ENCODE assay signal across 16 cellular contexts in the genomic region with DNA sequence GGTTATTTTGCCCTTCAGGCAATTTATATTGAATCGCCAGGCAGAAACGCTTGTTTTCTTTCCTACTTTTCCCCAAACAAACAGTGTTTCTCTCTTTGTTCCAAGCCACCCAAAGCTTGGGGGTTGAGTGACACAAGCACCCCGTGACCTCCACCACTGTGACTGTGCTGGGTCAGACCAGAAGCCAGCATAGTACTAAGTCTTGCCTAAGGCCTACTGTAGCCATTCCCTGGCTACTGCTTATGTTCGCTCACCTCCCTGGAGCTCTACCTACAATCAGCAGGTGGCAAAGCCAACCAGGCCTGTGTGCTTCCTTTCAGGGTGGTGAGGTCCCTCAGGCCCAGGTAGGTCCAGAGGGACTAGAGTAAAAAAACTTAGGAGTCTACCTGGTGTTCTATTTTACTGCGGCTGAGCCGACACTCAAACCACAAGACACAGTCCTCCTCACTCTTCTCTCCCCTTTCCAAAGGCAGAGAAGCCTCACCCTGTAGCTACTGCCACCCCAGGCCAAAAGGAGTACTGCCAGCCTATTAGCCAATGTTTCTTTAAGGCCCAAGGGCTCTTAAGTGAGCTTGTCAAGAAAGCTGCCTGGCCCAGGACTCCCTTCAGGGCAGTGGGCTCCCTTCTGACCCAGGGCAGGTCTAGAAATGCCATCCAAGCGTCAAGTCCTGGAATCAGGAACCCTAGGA.
A peak's percentile ranks its signal among the peaks of the same experiment; 100 is the strongest.
DNase-seq lines count a peak whose midpoint lies in the region; ATAC-seq and TF ChIP-seq lines count a peak whose summit lies in the region.
"Had no signal": no experiment of that assay in that cellular context is flagged by ENCODE, and none has a peak within 500 bp of the region (broad histone marks: within the 10 kb centered on the region; RNA-seq: fewer than 3 reads in every experiment).

No MANE protein-coding gene starts in this region.

- ATAC-seq in RWPE2 (ENCODE audit: low read depth), result peak; percentile 42; the same call in 2 of the 3 replicates
- ATAC-seq in HG02571 (IDR thresholded peaks at IDR 0.05; ENCODE audit: unreplicated experiment), result no peak
- ATAC-seq: natural killer cell had no signal

- no peak overlapping the region for H3K4me3 ChIP-seq in RWPE2 (ENCODE audit: severe bottlenecking)
- H3K4me3 ChIP-seq: Peyer's patch, thoracic aorta had no signal

- H3K9me3 Mint-ChIP-seq in HFFc6, result no peaks in the 10 kb centered on the region

- H3K4me1 ChIP-seq in RWPE2 (ENCODE audit: insufficient read depth, poor library complexity, severe bottlenecking), result no peaks in the 10 kb centered on the region
- H3K4me1 ChIP-seq: Peyer's patch had no signal

- H3K36me3 ChIP-seq in RWPE2 (ENCODE audit: low read depth), result no peaks in the 10 kb centered on the region
- H3K36me3 ChIP-seq: Peyer's patch, thoracic aorta had no signal

- no peak overlapping the region for H3K27ac ChIP-seq in RWPE2 (ENCODE audit: poor library complexity, severe bottlenecking)
- H3K27ac ChIP-seq: Peyer's patch, thoracic aorta had no signal

- H3K4me3 Mint-ChIP-seq in HFFc6, result no peak overlapping the region
- H3K4me3 Mint-ChIP-seq: activated naive CD8-positive, alpha-beta T cell; natural killer cell had no signal

- H3K9me3 ChIP-seq in RWPE2 (ENCODE audit: severe bottlenecking), result no peaks in the 10 kb centered on the region
- H3K9me3 ChIP-seq: Peyer's patch, thoracic aorta had no signal

- no peaks in the 10 kb centered on the region for H3K4me1 Mint-ChIP-seq in HFFc6 (ENCODE audit: low read depth)
- H3K4me1 Mint-ChIP-seq: natural killer cell had no signal

- H3K36me3 Mint-ChIP-seq in HFFc6 (ENCODE audit: low read depth), result no peaks in the 10 kb centered on the region

- no peaks in the 10 kb centered on the region for H3K27me3 Mint-ChIP-seq in HFFc6 (ENCODE audit: insufficient read depth)
- H3K27me3 Mint-ChIP-seq: activated naive CD8-positive, alpha-beta T cell had no signal

- DNase-seq in ELR (ENCODE audit: low read depth) (peak; percentile 22), HFFc6 (no peak), RWPE2 (ENCODE audit: low spot score) (no peak), islet precursor cell (peak; percentile 75), SK-N-DZ (ENCODE audit: low spot score) (no peak)
- DNase-seq in activated T-cell treated with anti-CD3 and anti-CD28 coated beads, Interleukin-2, amount 50 U/mL, for 48 hours, result no peak
- DNase-seq: dermis blood vessel endothelial cell, EL, foreskin melanocyte, natural killer cell, Peyer's patch, small intestine, T1000 had no signal

- no peak overlapping the region for H3K27ac Mint-ChIP-seq in HFFc6
- H3K27ac Mint-ChIP-seq: activated naive CD8-positive, alpha-beta T cell; natural killer cell had no signal

- no peaks in the 10 kb centered on the region for H3K27me3 ChIP-seq in RWPE2 (ENCODE audit: insufficient read depth, poor library complexity, severe bottlenecking)
- H3K27me3 ChIP-seq: Peyer's patch had no signal

- TF ChIP-seq CTCF in HFFc6 (IDR thresholded peaks at IDR 0.05), result peak; percentile 32
- TF ChIP-seq CTCF in RWPE2 (IDR thresholded peaks at IDR 0.05; ENCODE audit: poor library complexity, severe bottlenecking), result peak; percentile 25

Comparison
In these comparisons a context has a peak if more than half of its experiments do, and no peak if none do; other contexts are left out.
1. DNase-seq: peak in ELR (single experiment) and islet precursor cell (single experiment); none in HFFc6 (single experiment), RWPE2 (single experiment), SK-N-DZ (single experiment) and activated T-cell treated with anti-CD3 and anti-CD28 coated beads, Interleukin-2, amount 50 U/mL, for 48 hours (0 of 2).